In genomic region chr1:198631292-198631691, GRCh38 we compare ENCODE assay signal across 1 cellular context.
TF ChIP-seq lines count a peak whose summit lies in the region.

No MANE protein-coding gene starts in this region.

TF ChIP-seq in GM12878, 131 proteins besides CTCF, POLR2A, EP300 and RAD21:
- TF ChIP-seq NR2C1 (IDR thresholded peaks at IDR 0.05) (no peak), NR2F1 (conservative IDR thresholded peaks at IDR 0.05) (no peak), TARDBP (IDR thresholded peaks at IDR 0.05; ENCODE audit: borderline replicate concordance) (no peak), GABPA (IDR thresholded peaks at IDR 0.05; ENCODE audit: low read depth) (no peak), PRDM15 (CRISPR knock-in tag; IDR thresholded peaks at IDR 0.05) (no peak), SMC3 (IDR thresholded peaks at IDR 0.05; ENCODE audit: borderline replicate concordance, low read length) (no peak), FOXM1 (IDR thresholded peaks at IDR 0.05; ENCODE audit: low read depth, low read length) (no peak), CREB1 (IDR thresholded peaks at IDR 0.05; ENCODE audit: low read depth) (no peak), ASH2L (IDR thresholded peaks at IDR 0.05; ENCODE audit: borderline replicate concordance, low read depth) (no peak), TAF1 (IDR thresholded peaks at IDR 0.05; ENCODE audit: borderline replicate concordance, low read depth, low read length) (no peak), ZBED1 (IDR thresholded peaks at IDR 0.05; ENCODE audit: borderline replicate concordance) (no peak), IRF5 (IDR thresholded peaks at IDR 0.05; ENCODE audit: borderline replicate concordance) (no peak), SREBF1 (IDR thresholded peaks at IDR 0.05; ENCODE audit: low read length) (no peak), HCFC1 (IDR thresholded peaks at IDR 0.05; ENCODE audit: low read length) (no peak), NFYA (IDR thresholded peaks at IDR 0.05; ENCODE audit: borderline replicate concordance, low read depth, low read length) (no peak), GATAD2B (conservative IDR thresholded peaks at IDR 0.05; ENCODE audit: low read depth) (no peak)
